20 cellular contexts compared by ENCODE assay signal in the genomic region with DNA sequence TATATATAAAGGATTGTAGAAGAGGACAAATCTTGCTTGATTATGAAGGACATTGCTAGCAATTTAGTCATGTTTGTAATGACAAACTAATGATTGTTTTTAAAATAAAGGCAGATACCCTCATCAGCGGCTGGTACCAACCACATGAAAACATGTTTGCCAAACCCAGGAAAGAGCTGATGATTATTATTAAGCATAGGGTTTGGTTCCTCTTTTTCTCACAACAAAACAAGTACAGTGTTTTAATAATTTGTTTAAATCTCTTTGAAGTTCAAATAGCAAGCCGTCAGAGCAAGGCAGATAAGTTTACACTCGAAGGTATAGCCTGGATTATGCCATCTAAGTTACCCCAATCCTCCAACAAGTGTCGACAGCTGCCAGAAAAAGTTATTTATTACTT.
"Had no signal": no experiment of that assay in that cellular context is flagged by ENCODE, and none has a peak within 500 bp of the region (broad histone marks: within the 10 kb centered on the region; RNA-seq: fewer than 3 reads in every experiment).

No MANE protein-coding gene starts in this region.

- H3K27ac Mint-ChIP-seq: activated CD4-positive, alpha-beta memory T cell treated with anti-CD3 and anti-CD28 coated beads for 36 hours; activated naive CD4-positive, alpha-beta T cell treated with anti-CD3 and anti-CD28 coated beads for 36 hours; activated T-helper 2 cell treated with anti-CD3 and anti-CD28 coated beads, Interferon-gamma antibody, Interleukin-2, Interleukin-4, amounts not matched to agents 10 μg/mL and 5 μg/mL and 100 μg/mL, durations not matched to agents 14 hours and 24 hours and 36 hours; brain; endodermal cell; naive thymus-derived CD4-positive, alpha-beta T cell; neural progenitor cell; stimulated activated naive CD8-positive, alpha-beta T cell treated with anti-CD3 and anti-CD28 coated beads, Interleukin-15, amount 100 ng/mL, for 72 hours had no signal

- H3K36me3 ChIP-seq: neural progenitor cell, prostate gland, suprapubic skin had no signal

- H3K4me2 ChIP-seq: hepatocyte, neural progenitor cell had no signal

- H3K36me3 Mint-ChIP-seq: activated CD4-positive, alpha-beta memory T cell treated with anti-CD3 and anti-CD28 coated beads for 36 hours; brain; naive thymus-derived CD4-positive, alpha-beta T cell; neural progenitor cell had no signal

- H3K4me1 ChIP-seq: prostate gland had no signal

- H3K27ac ChIP-seq: epithelial cell of prostate, hepatocyte, neural progenitor cell, prostate gland, suprapubic skin had no signal

- H3K4me3 Mint-ChIP-seq: activated CD4-positive, alpha-beta memory T cell treated with anti-CD3 and anti-CD28 coated beads for 36 hours; activated naive CD4-positive, alpha-beta T cell treated with anti-CD3 and anti-CD28 coated beads for 36 hours; brain; endodermal cell; naive thymus-derived CD4-positive, alpha-beta T cell; neural progenitor cell; stimulated activated naive CD8-positive, alpha-beta T cell treated with anti-CD3 and anti-CD28 coated beads, Interleukin-15, amount 100 ng/mL, for 72 hours had no signal

- H3K9me3 ChIP-seq: mucosa of descending colon, prostate gland, suprapubic skin had no signal

- H3K9me3 Mint-ChIP-seq: activated CD4-positive, alpha-beta memory T cell treated with anti-CD3 and anti-CD28 coated beads for 36 hours; activated naive CD4-positive, alpha-beta T cell treated with anti-CD3 and anti-CD28 coated beads for 36 hours; activated T-helper 2 cell treated with anti-CD3 and anti-CD28 coated beads, Interferon-gamma antibody, Interleukin-2, Interleukin-4, amounts not matched to agents 10 μg/mL and 5 μg/mL and 100 μg/mL, durations not matched to agents 14 hours and 24 hours and 36 hours; brain; endodermal cell; neural progenitor cell; stimulated activated naive CD8-positive, alpha-beta T cell treated with anti-CD3 and anti-CD28 coated beads, Interleukin-15, amount 100 ng/mL, for 72 hours had no signal

- FAIRE-seq: colon had no signal

- H3K27me3 ChIP-seq: hepatocyte, neural progenitor cell, suprapubic skin had no signal

- H3K27me3 Mint-ChIP-seq: brain; stimulated activated naive CD8-positive, alpha-beta T cell treated with anti-CD3 and anti-CD28 coated beads, Interleukin-15, amount 100 ng/mL, for 72 hours had no signal

- H3K9ac ChIP-seq: neural progenitor cell had no signal

- H3K4me3 ChIP-seq: hepatocyte, mucosa of descending colon, neural progenitor cell, prostate gland, suprapubic skin had no signal

- H2AFZ ChIP-seq: hepatocyte, neural progenitor cell had no signal

- DNase-seq: activated CD4-positive, alpha-beta memory T cell treated with anti-CD3 and anti-CD28 coated beads for 36 hours; activated CD4-positive, alpha-beta T cell treated with anti-CD3 and anti-CD28 coated beads for 4 hours; activated naive CD4-positive, alpha-beta T cell treated with anti-CD3 and anti-CD28 coated beads for 36 hours; central memory CD4-positive, alpha-beta T cell; foreskin fibroblast; mesenchymal stem cell; mucosa of descending colon; naive thymus-derived CD4-positive, alpha-beta T cell; right cardiac atrium; stimulated activated naive CD8-positive, alpha-beta T cell treated with anti-CD3 and anti-CD28 coated beads, Interleukin-15, amount 100 ng/mL, for 72 hours; trophoblast cell had no signal

- ATAC-seq: mucosa of descending colon; naive thymus-derived CD4-positive, alpha-beta T cell; right cardiac atrium; stimulated activated naive CD8-positive, alpha-beta T cell treated with anti-CD3 and anti-CD28 coated beads, Interleukin-15, amount 100 ng/mL, for 72 hours had no signal

- H3K79me2 ChIP-seq: hepatocyte had no signal
